Comparison of ENCODE assay signal across 15 cellular contexts in genomic region chr13:98521876-98522275, GRCh38. TPM values are rescaled to one million over a fixed set of nuclear protein-coding genes. Genes with fewer than 3 reads are reported as not detected.
DNase-seq lines count a peak whose midpoint lies in the region; ATAC-seq and TF ChIP-seq lines count a peak whose summit lies in the region.
"Had no signal": no experiment of that assay in that cellular context is flagged by ENCODE, and none has a peak within 500 bp of the region (broad histone marks: within the 10 kb centered on the region; RNA-seq: fewer than 3 reads in every experiment).

No MANE protein-coding gene starts in this region.

- H3K4me1 Mint-ChIP-seq in activated CD4-positive, alpha-beta T cell treated with anti-CD3 and anti-CD28 coated beads, Interleukin-2, amount 10 ng/mL, durations not matched to agents 7 days and 5 days: peaks cover 83% of the 10 kb centered on the region
- peaks cover 46% of the 10 kb centered on the region for H3K4me1 Mint-ChIP-seq in HFFc6 (ENCODE audit: low read depth)
- peaks cover 71 to 80% of the 10 kb centered on the region in 2 donors for H3K4me1 Mint-ChIP-seq in effector memory CD8-positive, alpha-beta T cell (ENCODE audit: low read depth in 2 of 2)

- H3K36me3 Mint-ChIP-seq in activated CD4-positive, alpha-beta T cell treated with anti-CD3 and anti-CD28 coated beads, Interleukin-2, amount 10 ng/mL, durations not matched to agents 7 days and 5 days (ENCODE audit: low read depth): peaks cover 20% of the 10 kb centered on the region
- no peaks in the 10 kb centered on the region; the same call in 1 of the 2 replicates for H3K36me3 Mint-ChIP-seq in HFFc6 (ENCODE audit: low read depth)
- H3K36me3 Mint-ChIP-seq in effector memory CD8-positive, alpha-beta T cell (ENCODE audit: insufficient read depth): peaks cover 37% of the 10 kb centered on the region

- no peaks in the 10 kb centered on the region for H3K27me3 Mint-ChIP-seq in activated CD4-positive, alpha-beta T cell treated with anti-CD3 and anti-CD28 coated beads, Interleukin-2, amount 10 ng/mL, durations not matched to agents 7 days and 5 days
- no peaks in the 10 kb centered on the region; the same call in 1 of the 2 replicates for H3K27me3 Mint-ChIP-seq in HFFc6 (ENCODE audit: insufficient read depth)
- no peaks in the 10 kb centered on the region for H3K27me3 Mint-ChIP-seq in effector memory CD8-positive, alpha-beta T cell

- POLR2A ChIA-PET in activated CD4-positive, alpha-beta T cell treated with anti-CD3 and anti-CD28 coated beads, Interleukin-2, amount 10 ng/mL, durations not matched to agents 7 days and 5 days (lab: Charles Lee): no interaction called here

- H3K4me3 ChIP-seq in gastrocnemius medialis: no peak overlapping the region
- no peak overlapping the region for H3K4me3 ChIP-seq in spleen
- H3K4me3 ChIP-seq: colonic mucosa, lung, tibial artery had no signal

- DNase-seq in activated CD4-positive, alpha-beta T cell treated with anti-CD3 and anti-CD28 coated beads, Interleukin-2, amount 10 ng/mL, durations not matched to agents 7 days and 5 days: no peak
- DNase-seq in activated CD4-positive, alpha-beta T cell treated with anti-CD3 and anti-CD28 coated beads for 1 hour: no peak
- DNase-seq in HFFc6: no peak
- no peak for DNase-seq in effector memory CD8-positive, alpha-beta T cell
- DNase-seq in gastrocnemius medialis: no peak
- DNase-seq in NCI-H1048 (lab: John Stamatoyannopoulos, UW): no peak
- no peak for DNase-seq in spleen
- DNase-seq: activated CD4-positive, alpha-beta T cell treated with anti-CD3 and anti-CD28 coated beads, Interleukin-2, amount 50 U/mL, for 4 hours; colonic mucosa; DMS153; NCI-H1105; tibial artery had no signal

- intact Hi-C loops in gastrocnemius medialis (cut with DNase I; ENCODE audit: low total_unique reads): no loop called here
- intact Hi-C loops in spleen (cut with DNase I; ENCODE audit: low total_unique reads): no loop called here

- in situ Hi-C loops in gastrocnemius medialis (cut with MboI; ENCODE audit: low sequenced_read_pairs in 4 of 4): no loop called here

- H3K27ac ChIP-seq in gastrocnemius medialis (peak overlapping the region; percentile 31 to 56 (median 41)), spleen (peak overlapping the region in 4 of 8 donors; percentile 6 to 44 (median 36))
- H3K27ac ChIP-seq: colonic mucosa, tibial artery had no signal

- no peaks in the 10 kb centered on the region for H3K9me3 ChIP-seq in gastrocnemius medialis
- no peaks in the 10 kb centered on the region for H3K9me3 ChIP-seq in spleen
- H3K9me3 ChIP-seq: colonic mucosa, tibial artery had no signal

- H3K27me3 ChIP-seq in gastrocnemius medialis: no peaks in the 10 kb centered on the region
- no peaks in the 10 kb centered on the region for H3K27me3 ChIP-seq in spleen (replicated peaks in 1 of 7)
- H3K27me3 ChIP-seq: colonic mucosa, tibial artery had no signal

- TF ChIP-seq POLR2A in gastrocnemius medialis (IDR thresholded peaks at IDR 0.05): no peak
- no peak for TF ChIP-seq POLR2A in spleen (IDR thresholded peaks at IDR 0.05)

- CTCF ChIA-PET in activated CD4-positive, alpha-beta T cell treated with anti-CD3 and anti-CD28 coated beads, Interleukin-2, amount 10 ng/mL, durations not matched to agents 7 days and 5 days (lab: Charles Lee): interaction anchor here (0.9 to 2.2 kb wide), 3 partner anchors 9 to 16 kb away, joined by 3 to 10 read pairs (median 3); no protein-coding TSS in a partner anchor

- ATAC-seq in effector memory CD8-positive, alpha-beta T cell (replicated peaks): no peak
- no peak for ATAC-seq in gastrocnemius medialis
- ATAC-seq in GM19328 (IDR thresholded peaks at IDR 0.05; ENCODE audit: unreplicated experiment): no peak
- ATAC-seq: Panc1 had no signal

- no peak overlapping the region for H3K4me3 Mint-ChIP-seq in activated CD4-positive, alpha-beta T cell treated with anti-CD3 and anti-CD28 coated beads, Interleukin-2, amount 10 ng/mL, durations not matched to agents 7 days and 5 days
- H3K4me3 Mint-ChIP-seq in HFFc6: no peak overlapping the region
- peak overlapping the region; percentile 12 to 17 for H3K4me3 Mint-ChIP-seq in effector memory CD8-positive, alpha-beta T cell

- TF ChIP-seq CTCF in HFFc6 (IDR thresholded peaks at IDR 0.05) (no peak), gastrocnemius medialis (IDR thresholded peaks at IDR 0.05 in 4 of 5, conservative IDR thresholded peaks at IDR 0.05 in 1 of 5) (no peak), spleen (IDR thresholded peaks at IDR 0.05 in 8 of 11, conservative IDR thresholded peaks at IDR 0.05 in 3 of 11) (no peak)

- no peaks in the 10 kb centered on the region for H3K9me3 Mint-ChIP-seq in activated CD4-positive, alpha-beta T cell treated with anti-CD3 and anti-CD28 coated beads, Interleukin-2, amount 10 ng/mL, durations not matched to agents 7 days and 5 days
- H3K9me3 Mint-ChIP-seq in HFFc6: no peaks in the 10 kb centered on the region
- no peaks in the 10 kb centered on the region for H3K9me3 Mint-ChIP-seq in effector memory CD8-positive, alpha-beta T cell

- H3K36me3 ChIP-seq in gastrocnemius medialis (no peaks in the 10 kb centered on the region), spleen (peaks cover 0 to 20% (median 0%) of the 10 kb centered on the region in 6 donors)
- H3K36me3 ChIP-seq: colonic mucosa had no signal

- WGBS in spleen, 5 donors: 81 to 91% (median 88%) methylated on average over 10 of the region's 10 CpGs

- H3K4me1 ChIP-seq in gastrocnemius medialis: peaks cover 58 to 73% of the 10 kb centered on the region in 2 donors
- peaks cover 35 to 100% (median 87%) of the 10 kb centered on the region in 6 donors for H3K4me1 ChIP-seq in spleen
- H3K4me1 ChIP-seq: colonic mucosa had no signal

- H3K27ac Mint-ChIP-seq in activated CD4-positive, alpha-beta T cell treated with anti-CD3 and anti-CD28 coated beads, Interleukin-2, amount 10 ng/mL, durations not matched to agents 7 days and 5 days: peak overlapping the region; percentile 76
- peak overlapping the region; percentile 42; the same call in 1 of the 2 replicates for H3K27ac Mint-ChIP-seq in HFFc6
- H3K27ac Mint-ChIP-seq in effector memory CD8-positive, alpha-beta T cell: peak overlapping the region; percentile 85 to 96

RNA-seq across cellular contexts. Expression of gene STK24, which starts 55.0 kb away (rescaled TPM):
- 100 to 1,000 TPM; 160 to 170 TPM for total RNA-seq in activated CD4-positive, alpha-beta T cell treated with anti-CD3 and anti-CD28 coated beads, Interleukin-2, amount 10 ng/mL, durations not matched to agents 7 days and 5 days
- 10 to 100 TPM; 72.2 to 89.8 (median 80.5) TPM for total RNA-seq in HFFc6 (2021; fragmentation: NEBNext Ultra II Directional; extraction: Animal tissue kit (Norgen Biotek cat#: 25700))
- 10 to 100 TPM; 28.7 to 68.4 (median 49.4) TPM for total RNA-seq in gastrocnemius medialis
- total RNA-seq in spleen: 100 to 1,000 TPM in 3 of 7 donors, 10 to 100 TPM in 4; 87.5 to 132 (median 99.7) TPM
- polyA plus RNA-seq in spleen: 10 to 100 TPM; 36.5 to 49.3 (median 47.4) TPM

Comparison
In these comparisons a context has a peak if more than half of its experiments do, and no peak if none do; other contexts are left out.
1. H3K4me3 Mint-ChIP-seq: peak in effector memory CD8-positive, alpha-beta T cell (2 of 2); none in activated CD4-positive, alpha-beta T cell treated with anti-CD3 and anti-CD28 coated beads, Interleukin-2, amount 10 ng/mL, durations not matched to agents 7 days and 5 days (single experiment) and HFFc6 (single experiment).
2. Peak in every context shown above with its lines, with median percentiles within 50 percentile points of each other: H3K27ac Mint-ChIP-seq.